1 cellular context compared by ENCODE assay signal in genomic region chr19:33778089-33778791, GRCh38.
TF ChIP-seq lines count a peak whose summit lies in the region.

No MANE protein-coding gene starts in this region.

TF ChIP-seq in HepG2, 621 proteins besides CTCF, POLR2A, EP300 and RAD21 (continued from another document and continues in another):
- TF ChIP-seq ZSCAN22 (CRISPR knock-in tag; IDR thresholded peaks at IDR 0.05): no peak
- no peak for TF ChIP-seq CCAR2 (optimal IDR thresholded peaks at IDR 0.05; ENCODE audit: low read depth, low read length)
- no peak for TF ChIP-seq ZNF3 (CRISPR knock-in tag; IDR thresholded peaks at IDR 0.05)
- no peak for TF ChIP-seq ZNF891 (CRISPR knock-in tag; IDR thresholded peaks at IDR 0.05)
- no peak for TF ChIP-seq KIAA2018 (CRISPR knock-in tag; IDR thresholded peaks at IDR 0.05; ENCODE audit: borderline replicate concordance)
- no peak for TF ChIP-seq ZNF557 (CRISPR knock-in tag; IDR thresholded peaks at IDR 0.05)
- TF ChIP-seq KDM5B (CRISPR knock-in tag; IDR thresholded peaks at IDR 0.05; ENCODE audit: borderline replicate concordance): peak; percentile 86
- no peak for TF ChIP-seq ZKSCAN5 (CRISPR knock-in tag; IDR thresholded peaks at IDR 0.05)
- TF ChIP-seq MED1 (CRISPR knock-in tag; IDR thresholded peaks at IDR 0.05): 0 out of 2 replicates have a peak, but pooled peaks have one; percentile 38
- no peak for TF ChIP-seq ZNF180 (CRISPR knock-in tag; IDR thresholded peaks at IDR 0.05; ENCODE audit: borderline replicate concordance, low read depth)
- no peak for TF ChIP-seq DR1 (CRISPR knock-in tag; IDR thresholded peaks at IDR 0.05)
- TF ChIP-seq HMGA1 (CRISPR knock-in tag; conservative IDR thresholded peaks at IDR 0.05): no peak
- TF ChIP-seq NFAT5 (CRISPR knock-in tag; IDR thresholded peaks at IDR 0.05): no peak
- no peak for TF ChIP-seq MXD3 (CRISPR knock-in tag; IDR thresholded peaks at IDR 0.05)
- TF ChIP-seq MIER2 (CRISPR knock-in tag; IDR thresholded peaks at IDR 0.05): peak; percentile 63; the same call in 1 of the 2 replicates
- TF ChIP-seq NFE2L2 (IDR thresholded peaks at IDR 0.05; ENCODE audit: low read length): no peak
- TF ChIP-seq ZNF670 (CRISPR knock-in tag; IDR thresholded peaks at IDR 0.05; ENCODE audit: borderline replicate concordance): no peak
- TF ChIP-seq ATF7 (IDR thresholded peaks at IDR 0.05): no peak
- no peak for TF ChIP-seq ATF7 (CRISPR knock-in tag; IDR thresholded peaks at IDR 0.05)
- TF ChIP-seq HHEX (CRISPR knock-in tag; IDR thresholded peaks at IDR 0.05): no peak
- TF ChIP-seq ZNF776 (CRISPR knock-in tag; IDR thresholded peaks at IDR 0.05): peak; percentile 84
- TF ChIP-seq ZNF251 (CRISPR knock-in tag; IDR thresholded peaks at IDR 0.05): no peak
- TF ChIP-seq ZIK1 (CRISPR knock-in tag; IDR thresholded peaks at IDR 0.05; ENCODE audit: borderline replicate concordance, low read depth): peak; percentile 61; the same call in 1 of the 2 replicates
- no peak for TF ChIP-seq NBN (conservative IDR thresholded peaks at IDR 0.05)
- TF ChIP-seq XBP1 (CRISPR knock-in tag; IDR thresholded peaks at IDR 0.05): no peak
- no peak for TF ChIP-seq TOPORS (CRISPR knock-in tag; IDR thresholded peaks at IDR 0.05)
- no peak for TF ChIP-seq MAFG (CRISPR knock-in tag; IDR thresholded peaks at IDR 0.05)
- no peak for TF ChIP-seq ZNF138 (CRISPR knock-in tag; IDR thresholded peaks at IDR 0.05; ENCODE audit: low read depth)
- no peak for TF ChIP-seq KMT2B (CRISPR knock-in tag; IDR thresholded peaks at IDR 0.05)
- no peak for TF ChIP-seq THAP8 (CRISPR knock-in tag; IDR thresholded peaks at IDR 0.05; ENCODE audit: borderline replicate concordance)
- TF ChIP-seq ZFY (CRISPR knock-in tag; IDR thresholded peaks at IDR 0.05): no peak
- TF ChIP-seq ZNF33A (CRISPR knock-in tag; IDR thresholded peaks at IDR 0.05; ENCODE audit: borderline replicate concordance): no peak
- TF ChIP-seq ZNF460 (CRISPR knock-in tag; IDR thresholded peaks at IDR 0.05; ENCODE audit: borderline replicate concordance): no peak
- TF ChIP-seq RFX3 (CRISPR knock-in tag; IDR thresholded peaks at IDR 0.05): no peak
- TF ChIP-seq BCL3 (CRISPR knock-in tag; IDR thresholded peaks at IDR 0.05): no peak
- TF ChIP-seq PHF20 (CRISPR knock-in tag; IDR thresholded peaks at IDR 0.05): no peak
- no peak for TF ChIP-seq MTA3 (CRISPR knock-in tag; IDR thresholded peaks at IDR 0.05)
- no peak for TF ChIP-seq GZF1 (CRISPR knock-in tag; IDR thresholded peaks at IDR 0.05)
- TF ChIP-seq HOXD1 (CRISPR knock-in tag; IDR thresholded peaks at IDR 0.05): peak; percentile 82
- no peak for TF ChIP-seq HDAC6 (IDR thresholded peaks at IDR 0.05; ENCODE audit: low read depth, low read length)
- no peak for TF ChIP-seq SNAPC4 (CRISPR knock-in tag; IDR thresholded peaks at IDR 0.05)
- TF ChIP-seq MYC (CRISPR knock-in tag; IDR thresholded peaks at IDR 0.05; ENCODE audit: borderline replicate concordance): peak; percentile 50; the same call in 1 of the 2 replicates
- peak; percentile 66 for TF ChIP-seq POGZ (CRISPR knock-in tag; IDR thresholded peaks at IDR 0.05)
- TF ChIP-seq ZNF570 (CRISPR knock-in tag; IDR thresholded peaks at IDR 0.05; ENCODE audit: borderline replicate concordance): no peak
- TF ChIP-seq ETV5 (CRISPR knock-in tag; IDR thresholded peaks at IDR 0.05; ENCODE audit: borderline replicate concordance): 0 out of 2 replicates have a peak, but pooled peaks have one; percentile 21
- no peak for TF ChIP-seq TFDP2 (CRISPR knock-in tag; IDR thresholded peaks at IDR 0.05)
- TF ChIP-seq NFKB2 (CRISPR knock-in tag; IDR thresholded peaks at IDR 0.05; ENCODE audit: borderline replicate concordance): peak; percentile 77; the same call in 1 of the 2 replicates
